ENCODE assay signal across 20 cellular contexts in genomic region chr7:155943251-155943899, GRCh38.
DNase-seq lines count a peak whose midpoint lies in the region; ATAC-seq and TF ChIP-seq lines count a peak whose summit lies in the region.
"Had no signal": no experiment of that assay in that cellular context is flagged by ENCODE, and none has a peak within 500 bp of the region (broad histone marks: within the 10 kb centered on the region; RNA-seq: fewer than 3 reads in every experiment).

No MANE protein-coding gene starts in this region.

- H3K27ac Mint-ChIP-seq in activated CD8-positive, alpha-beta T cell treated with anti-CD3 and anti-CD28 coated beads for 36 hours = no peak overlapping the region
- H3K27ac Mint-ChIP-seq in activated CD8-positive, alpha-beta T cell treated with anti-CD3 and anti-CD28 coated beads, Interleukin-2, amount 10 ng/mL, durations not matched to agents 7 days and 5 days = no peak overlapping the region

- H3K27me3 Mint-ChIP-seq in activated CD8-positive, alpha-beta T cell treated with anti-CD3 and anti-CD28 coated beads for 36 hours = peaks cover 12% of the 10 kb centered on the region
- peaks cover 3% of the 10 kb centered on the region for H3K27me3 Mint-ChIP-seq in activated CD8-positive, alpha-beta T cell treated with anti-CD3 and anti-CD28 coated beads, Interleukin-2, amount 10 ng/mL, durations not matched to agents 7 days and 5 days (ENCODE audit: low read depth)

- H3K9me3 ChIP-seq in BLaER1 treated with 17β-estradiol and CSF1 and Interleukin-3, amounts not matched to agents 10 nM and 100 nM (replicated peaks in 1 of 11) = peaks cover 27 to 36% (median 29%) of the 10 kb centered on the region in 11 experiments

- H3K4me3 ChIP-seq in BLaER1 treated with 17β-estradiol and CSF1 and Interleukin-3, amounts not matched to agents 10 nM and 100 nM = no peak overlapping the region

- intact Hi-C loops in activated CD8-positive, alpha-beta T cell treated with anti-CD3 and anti-CD28 coated beads for 36 hours (cut with micrococcal nuclease) = no loop called here

- CTCF ChIA-PET in activated CD8-positive, alpha-beta T cell treated with anti-CD3 and anti-CD28 coated beads for 36 hours (lab: Charles Lee) = no interaction called here
- CTCF ChIA-PET in activated CD8-positive, alpha-beta T cell treated with anti-CD3 and anti-CD28 coated beads, Interleukin-2, amount 10 ng/mL, durations not matched to agents 7 days and 5 days (lab: Charles Lee) = no interaction called here

- peak overlapping the region in 4 of 11 experiments; percentile 3 to 47 (median 32); a peak in 4 of 22 replicates for H3K27ac ChIP-seq in BLaER1 treated with 17β-estradiol and CSF1 and Interleukin-3, amounts not matched to agents 10 nM and 100 nM
- H3K27ac ChIP-seq: KMS-11 had no signal

- no peak overlapping the region for H3K4me3 Mint-ChIP-seq in activated CD8-positive, alpha-beta T cell treated with anti-CD3 and anti-CD28 coated beads for 36 hours
- no peak overlapping the region for H3K4me3 Mint-ChIP-seq in activated CD8-positive, alpha-beta T cell treated with anti-CD3 and anti-CD28 coated beads, Interleukin-2, amount 10 ng/mL, durations not matched to agents 7 days and 5 days

- POLR2A ChIA-PET in activated CD8-positive, alpha-beta T cell treated with anti-CD3 and anti-CD28 coated beads for 36 hours (lab: Charles Lee) = no interaction called here
- POLR2A ChIA-PET in activated CD8-positive, alpha-beta T cell treated with anti-CD3 and anti-CD28 coated beads, Interleukin-2, amount 10 ng/mL, durations not matched to agents 7 days and 5 days (lab: Charles Lee) = no interaction called here

- H3K36me3 ChIP-seq in BLaER1 treated with 17β-estradiol and CSF1 and Interleukin-3, amounts not matched to agents 10 nM and 100 nM = no peaks in the 10 kb centered on the region

- H3K4me1 ChIP-seq in BLaER1 treated with 17β-estradiol and CSF1 and Interleukin-3, amounts not matched to agents 10 nM and 100 nM = peaks cover 8 to 15% (median 12%) of the 10 kb centered on the region in 10 experiments

- peaks cover 17% of the 10 kb centered on the region for H3K4me1 Mint-ChIP-seq in activated CD8-positive, alpha-beta T cell treated with anti-CD3 and anti-CD28 coated beads for 36 hours (ENCODE audit: low read depth)
- H3K4me1 Mint-ChIP-seq in activated CD8-positive, alpha-beta T cell treated with anti-CD3 and anti-CD28 coated beads, Interleukin-2, amount 10 ng/mL, durations not matched to agents 7 days and 5 days (ENCODE audit: low read depth) = peaks cover 12% of the 10 kb centered on the region

- H3K4me2 ChIP-seq in BLaER1 treated with 17β-estradiol and CSF1 and Interleukin-3, amounts not matched to agents 10 nM and 100 nM = peak overlapping the region; percentile 15 to 68 (median 50); a peak in 21 of 22 replicates
- H3K4me2 ChIP-seq: KMS-11, SK-N-SH had no signal

- ATAC-seq in activated CD8-positive, alpha-beta T cell treated with anti-CD3 and anti-CD28 coated beads for 36 hours = peak; percentile 70
- ATAC-seq in activated CD8-positive, alpha-beta T cell treated with anti-CD3 and anti-CD28 coated beads, Interleukin-2, amount 10 ng/mL, durations not matched to agents 7 days and 5 days = no peak
- ATAC-seq in stimulated activated naive CD8-positive, alpha-beta T cell treated with anti-CD3 and anti-CD28 coated beads, Interleukin-15, Interleukin-2, amounts not matched to agents 100 U/mL and 50 U/mL, for 24 hours = peak; percentile 50
- no peak for ATAC-seq in GM19397 (IDR thresholded peaks at IDR 0.05; ENCODE audit: unreplicated experiment)

- H3K9ac ChIP-seq in BLaER1 treated with 17β-estradiol and CSF1 and Interleukin-3, amounts not matched to agents 10 nM and 100 nM = no peak overlapping the region
- H3K9ac ChIP-seq: KMS-11, SK-N-SH had no signal

- DNase-seq in activated CD8-positive, alpha-beta T cell treated with anti-CD3 and anti-CD28 coated beads for 36 hours = no peak
- DNase-seq in activated CD8-positive, alpha-beta T cell treated with anti-CD3 and anti-CD28 coated beads, Interleukin-2, amount 10 ng/mL, durations not matched to agents 7 days and 5 days = no peak
- DNase-seq in ecto neural progenitor cell (ENCODE audit: low spot score) = peak; percentile 15
- no peak for DNase-seq in stimulated activated naive CD8-positive, alpha-beta T cell treated with anti-CD3 and anti-CD28 coated beads, Interleukin-15, Interleukin-2, amounts not matched to agents 100 U/mL and 50 U/mL, for 24 hours
- no peak for DNase-seq in NCI-H1436 (lab: John Stamatoyannopoulos, UW)
- DNase-seq: DMS53, EL, GF-D8, IMR-90, MV-4-11, NCI-H1105 treated with DMSO at 0.1 percent for 48 hours, NCI-H1694, NCI-H2081, NCI-H2171 treated with DMSO at 0.1 percent for 48 hours, NCI-H524 treated with DMSO at 0.1 percent for 48 hours, SIG-M5, SK-N-SH had no signal

- H3K36me3 Mint-ChIP-seq in activated CD8-positive, alpha-beta T cell treated with anti-CD3 and anti-CD28 coated beads for 36 hours (ENCODE audit: low read depth) = no peaks in the 10 kb centered on the region
- no peaks in the 10 kb centered on the region for H3K36me3 Mint-ChIP-seq in activated CD8-positive, alpha-beta T cell treated with anti-CD3 and anti-CD28 coated beads, Interleukin-2, amount 10 ng/mL, durations not matched to agents 7 days and 5 days (ENCODE audit: low read depth)

- no peak for TF ChIP-seq CTCF in activated CD8-positive, alpha-beta T cell treated with anti-CD3 and anti-CD28 coated beads for 36 hours (IDR thresholded peaks at IDR 0.05)

- H4K20me1 ChIP-seq in BLaER1 treated with 17β-estradiol and CSF1 and Interleukin-3, amounts not matched to agents 10 nM and 100 nM = no peaks in the 10 kb centered on the region

- peaks cover 9% of the 10 kb centered on the region for H3K9me3 Mint-ChIP-seq in activated CD8-positive, alpha-beta T cell treated with anti-CD3 and anti-CD28 coated beads for 36 hours
- H3K9me3 Mint-ChIP-seq in activated CD8-positive, alpha-beta T cell treated with anti-CD3 and anti-CD28 coated beads, Interleukin-2, amount 10 ng/mL, durations not matched to agents 7 days and 5 days (ENCODE audit: insufficient read depth) = peaks cover 10% of the 10 kb centered on the region

- no peaks in the 10 kb centered on the region for H3K27me3 ChIP-seq in BLaER1 treated with 17β-estradiol and CSF1 and Interleukin-3, amounts not matched to agents 10 nM and 100 nM

Comparison
In these comparisons a context has a peak if more than half of its experiments do, and no peak if none do; other contexts are left out.
1. ATAC-seq: peak in activated CD8-positive, alpha-beta T cell treated with anti-CD3 and anti-CD28 coated beads for 36 hours (single experiment) and stimulated activated naive CD8-positive, alpha-beta T cell treated with anti-CD3 and anti-CD28 coated beads, Interleukin-15, Interleukin-2, amounts not matched to agents 100 U/mL and 50 U/mL, for 24 hours (single experiment); none in activated CD8-positive, alpha-beta T cell treated with anti-CD3 and anti-CD28 coated beads, Interleukin-2, amount 10 ng/mL, durations not matched to agents 7 days and 5 days (single experiment) and GM19397 (single experiment).